ENCODE assay signal across 15 cellular contexts in genomic region chr5:86500947-86501346, GRCh38.
DNase-seq lines count a peak whose midpoint lies in the region; TF ChIP-seq lines count a peak whose summit lies in the region.
"Had no signal": no experiment of that assay in that cellular context is flagged by ENCODE, and none has a peak within 500 bp of the region (broad histone marks: within the 10 kb centered on the region; RNA-seq: fewer than 3 reads in every experiment).

No MANE protein-coding gene starts in this region.

- H3K36me3 ChIP-seq in brain microvascular endothelial cell (replicated peaks) = no peaks in the 10 kb centered on the region
- H3K36me3 ChIP-seq: gastroesophageal sphincter, lower lobe of right lung, prostate gland had no signal

- TF ChIP-seq CTCF in brain microvascular endothelial cell (IDR thresholded peaks at IDR 0.05; ENCODE audit: low read depth, low read length, missing control alignments) = peak; percentile 41
- no peak for TF ChIP-seq CTCF in coronary artery (IDR thresholded peaks at IDR 0.05)

- DNase-seq in DMS 273 (lab: John Stamatoyannopoulos, UW; ENCODE audit: unreplicated experiment) (peak; percentile 14), DMS 273 treated with DMSO at 0.1 percent for 48 hours (lab: John Stamatoyannopoulos, UW) (no peak), NCI-H69 (lab: John Stamatoyannopoulos, UW) (peak; percentile 43), brain microvascular endothelial cell (no peak), renal cortical epithelial cell (ENCODE audit: low read depth) (peak; percentile 33), coronary artery (ENCODE audit: low spot score) (no peak), NCI-H774 (lab: John Stamatoyannopoulos, UW) (no peak), T-helper 2 cell (no peak)
- DNase-seq: 8988T; activated naive CD8-positive, alpha-beta T cell treated with anti-CD3 and anti-CD28 coated beads, Interleukin-2, amount 50 U/mL, for 24 hours; lower lobe of right lung; NCI-H1092; T-helper 9 cell had no signal

- H3K27me3 ChIP-seq in brain microvascular endothelial cell (replicated peaks) = no peaks in the 10 kb centered on the region
- H3K27me3 ChIP-seq: gastroesophageal sphincter had no signal

- in situ Hi-C loops in brain microvascular endothelial cell (cut with HindIII; ENCODE audit: low pct_ligation_motif_present, low sequenced_read_pairs) = no loop called here

- H3K27ac ChIP-seq in brain microvascular endothelial cell (no peak overlapping the region), coronary artery (no peak overlapping the region)
- H3K27ac ChIP-seq: gastroesophageal sphincter, lower lobe of right lung, prostate gland had no signal

- H3K4me3 ChIP-seq in brain microvascular endothelial cell (ENCODE audit: low read depth, low read length) = no peak overlapping the region
- no peak overlapping the region for H3K4me3 ChIP-seq in coronary artery
- H3K4me3 ChIP-seq: gastroesophageal sphincter, lower lobe of right lung, prostate gland had no signal

Comparison
In these comparisons a context has a peak if more than half of its experiments do, and no peak if none do; other contexts are left out.
1. DNase-seq: peak in DMS 273 (single experiment), NCI-H69 (single experiment) and renal cortical epithelial cell (single experiment); none in DMS 273 treated with DMSO at 0.1 percent for 48 hours (single experiment), brain microvascular endothelial cell (single experiment), coronary artery (single experiment), NCI-H774 (single experiment) and T-helper 2 cell (0 of 5).